1 cellular context compared by ENCODE assay signal in the genomic region with DNA sequence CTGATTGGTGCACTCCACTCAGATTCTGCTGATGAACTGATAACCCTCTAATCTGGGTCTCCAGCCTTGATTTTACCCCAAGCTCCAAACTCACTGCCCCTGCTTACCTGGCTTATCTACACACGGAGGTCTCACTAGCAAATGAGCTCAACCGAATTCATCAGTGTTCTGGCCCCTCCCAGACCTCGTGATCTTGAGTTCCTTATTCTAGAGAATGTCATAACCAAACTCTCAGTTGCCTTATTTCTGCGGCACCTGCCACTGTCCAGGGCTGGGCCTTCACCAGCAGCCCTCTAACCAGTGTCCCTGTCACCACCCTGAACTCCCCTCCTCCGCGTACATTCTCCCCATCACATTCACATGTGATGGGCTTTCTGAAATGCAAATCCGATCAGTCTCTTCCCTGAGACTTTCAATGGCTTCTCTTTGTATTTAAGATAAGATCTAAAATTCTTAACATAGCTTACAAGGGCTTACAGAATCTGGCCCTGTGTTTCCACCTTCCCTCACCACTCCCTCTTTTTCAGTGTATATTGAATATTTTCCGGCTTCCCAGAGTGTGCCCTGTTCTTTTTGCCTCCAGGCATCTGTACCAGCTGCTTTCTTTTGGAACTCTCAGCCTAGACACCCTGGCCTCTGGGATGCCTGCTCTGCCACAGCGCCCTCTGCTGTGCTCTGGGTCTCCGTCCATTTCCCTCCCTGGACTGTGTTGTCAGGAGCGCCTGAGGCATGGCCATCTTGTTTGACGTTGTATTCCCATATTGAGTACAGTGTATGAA.
TF ChIP-seq lines count a peak whose summit lies in the region.

No MANE protein-coding gene starts in this region.

TF ChIP-seq in K562, 482 proteins besides CTCF, POLR2A, EP300 and RAD21 (continues in another document):
- TF ChIP-seq XRCC5 (IDR thresholded peaks at IDR 0.05; ENCODE audit: low read depth, low read length) (no peak), ZFP36 (IDR thresholded peaks at IDR 0.05; ENCODE audit: low read depth, low read length, partially characterized antibody) (no peak), KAT7 (CRISPR knock-in tag; IDR thresholded peaks at IDR 0.05; ENCODE audit: borderline replicate concordance) (no peak), ETV1 (tag; conservative IDR thresholded peaks at IDR 0.05; ENCODE audit: low read depth) (0 out of 2 replicates have a peak, but pooled peaks have one; percentile 9), E2F6 (IDR thresholded peaks at IDR 0.05; ENCODE audit: borderline replicate concordance in 1 of 2, extremely low read depth in 1 of 2, insufficient read depth in 1 of 2, insufficient read length in 1 of 2, low read depth in 1 of 2, low read length in 1 of 2, poor library complexity in 1 of 2, severe bottlenecking in 1 of 2) (peak in 1 of 2 experiments; percentile 45), SMAD3 (CRISPR knock-in tag; conservative IDR thresholded peaks at IDR 0.05) (no peak), PYGO2 (tag; IDR thresholded peaks at IDR 0.05) (no peak), TCF15 (CRISPR knock-in tag; IDR thresholded peaks at IDR 0.05) (no peak), PCBP2 (IDR thresholded peaks at IDR 0.05; ENCODE audit: low read depth, low read length, poor library complexity, severe bottlenecking) (no peak), SMARCA4 (IDR thresholded peaks at IDR 0.05) (peak; percentile 29; the same call in 1 of the 2 replicates), SMC3 (conservative IDR thresholded peaks at IDR 0.05; ENCODE audit: insufficient read depth, low read depth, low read length) (peak; percentile 51; the same call in 1 of the 2 replicates), FOXJ3 (CRISPR knock-in tag; IDR thresholded peaks at IDR 0.05) (no peak), MTF1 (CRISPR knock-in tag; IDR thresholded peaks at IDR 0.05; ENCODE audit: borderline replicate concordance) (no peak), POLR2G (IDR thresholded peaks at IDR 0.05; ENCODE audit: low read depth, low read length) (no peak), ZNF12 (CRISPR knock-in tag; IDR thresholded peaks at IDR 0.05) (no peak), ZNF174 (CRISPR knock-in tag; IDR thresholded peaks at IDR 0.05) (no peak), ZNF707 (CRISPR knock-in tag; conservative IDR thresholded peaks at IDR 0.05) (no peak), NELFE (IDR thresholded peaks at IDR 0.05; ENCODE audit: insufficient read depth, insufficient read length) (no peak), THAP7 (CRISPR knock-in tag; IDR thresholded peaks at IDR 0.05) (no peak), ZNF431 (CRISPR knock-in tag; IDR thresholded peaks at IDR 0.05) (no peak), KDM2B (CRISPR knock-in tag; IDR thresholded peaks at IDR 0.05) (no peak), ARID2 (IDR thresholded peaks at IDR 0.05) (no peak), MECOM (CRISPR knock-in tag; IDR thresholded peaks at IDR 0.05) (no peak), ZNF592 (IDR thresholded peaks at IDR 0.05) (0 out of 2 replicates have a peak, but pooled peaks have one; percentile 33), JUND (IDR thresholded peaks at IDR 0.05; ENCODE audit: borderline replicate concordance, low read depth, low read length) (peak; percentile 22; the same call in 1 of the 2 replicates), JUND (tag; IDR thresholded peaks at IDR 0.05; ENCODE audit: borderline replicate concordance, low read depth, low read length) (no peak), STAT5B (CRISPR knock-in tag; IDR thresholded peaks at IDR 0.05) (no peak), SMAD4 (CRISPR knock-in tag; conservative IDR thresholded peaks at IDR 0.05) (no peak; the same call in 1 of the 2 replicates), PHB2 (IDR thresholded peaks at IDR 0.05; ENCODE audit: low read depth) (no peak), DMBX1 (CRISPR knock-in tag; IDR thresholded peaks at IDR 0.05; ENCODE audit: borderline replicate concordance) (no peak), CC2D1A (IDR thresholded peaks at IDR 0.05) (0 out of 2 replicates have a peak, but pooled peaks have one; percentile 34), NEUROD1 (IDR thresholded peaks at IDR 0.05; ENCODE audit: borderline replicate concordance, low read depth, low read length, partially characterized antibody) (no peak), TBP (optimal IDR thresholded peaks at IDR 0.05; ENCODE audit: low read depth, low read length) (no peak), BRD4 (IDR thresholded peaks at IDR 0.05) (no peak), YY1 (IDR thresholded peaks at IDR 0.05; ENCODE audit: borderline replicate concordance in 1 of 3, control insufficient read depth in 1 of 3, extremely low read depth in 1 of 3, insufficient read depth in 3 of 3, insufficient read length in 1 of 3, insufficient replicate concordance in 2 of 3, low read depth in 1 of 3, low read length in 2 of 3) (peak in 2 of 3 experiments; percentile 81 to 87), CHAMP1 (IDR thresholded peaks at IDR 0.05) (peak; percentile 65; the same call in 1 of the 2 replicates), KLF10 (CRISPR knock-in tag; IDR thresholded peaks at IDR 0.05) (no peak), JUNB (CRISPR knock-in tag; conservative IDR thresholded peaks at IDR 0.05) (no peak), NBN (IDR thresholded peaks at IDR 0.05; ENCODE audit: low read depth) (no peak), U2AF2 (optimal IDR thresholded peaks at IDR 0.05; ENCODE audit: low read depth, low read length) (no peak), DDX20 (tag; IDR thresholded peaks at IDR 0.05; ENCODE audit: low read depth) (no peak), YBX1 (IDR thresholded peaks at IDR 0.05) (no peak), ZNF282 (CRISPR knock-in tag; IDR thresholded peaks at IDR 0.05) (no peak)
- TF ChIP-seq, protein P1, sequence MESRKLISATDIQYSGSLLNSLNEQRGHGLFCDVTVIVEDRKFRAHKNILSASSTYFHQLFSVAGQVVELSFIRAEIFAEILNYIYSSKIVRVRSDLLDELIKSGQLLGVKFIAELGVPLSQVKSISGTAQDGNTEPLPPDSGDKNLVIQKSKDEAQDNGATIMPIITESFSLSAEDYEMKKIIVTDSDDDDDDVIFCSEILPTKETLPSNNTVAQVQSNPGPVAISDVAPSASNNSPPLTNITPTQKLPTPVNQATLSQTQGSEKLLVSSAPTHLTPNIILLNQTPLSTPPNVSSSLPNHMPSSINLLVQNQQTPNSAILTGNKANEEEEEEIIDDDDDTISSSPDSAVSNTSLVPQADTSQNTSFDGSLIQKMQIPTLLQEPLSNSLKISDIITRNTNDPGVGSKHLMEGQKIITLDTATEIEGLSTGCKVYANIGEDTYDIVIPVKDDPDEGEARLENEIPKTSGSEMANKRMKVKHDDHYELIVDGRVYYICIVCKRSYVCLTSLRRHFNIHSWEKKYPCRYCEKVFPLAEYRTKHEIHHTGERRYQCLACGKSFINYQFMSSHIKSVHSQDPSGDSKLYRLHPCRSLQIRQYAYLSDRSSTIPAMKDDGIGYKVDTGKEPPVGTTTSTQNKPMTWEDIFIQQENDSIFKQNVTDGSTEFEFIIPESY (CRISPR knock-in tag; IDR thresholded peaks at IDR 0.05) = peak; percentile 81
- TF ChIP-seq, protein P2, sequence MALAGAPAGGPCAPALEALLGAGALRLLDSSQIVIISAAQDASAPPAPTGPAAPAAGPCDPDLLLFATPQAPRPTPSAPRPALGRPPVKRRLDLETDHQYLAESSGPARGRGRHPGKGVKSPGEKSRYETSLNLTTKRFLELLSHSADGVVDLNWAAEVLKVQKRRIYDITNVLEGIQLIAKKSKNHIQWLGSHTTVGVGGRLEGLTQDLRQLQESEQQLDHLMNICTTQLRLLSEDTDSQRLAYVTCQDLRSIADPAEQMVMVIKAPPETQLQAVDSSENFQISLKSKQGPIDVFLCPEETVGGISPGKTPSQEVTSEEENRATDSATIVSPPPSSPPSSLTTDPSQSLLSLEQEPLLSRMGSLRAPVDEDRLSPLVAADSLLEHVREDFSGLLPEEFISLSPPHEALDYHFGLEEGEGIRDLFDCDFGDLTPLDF (CRISPR knock-in tag; IDR thresholded peaks at IDR 0.05) = no peak
- TF ChIP-seq, protein P3, sequence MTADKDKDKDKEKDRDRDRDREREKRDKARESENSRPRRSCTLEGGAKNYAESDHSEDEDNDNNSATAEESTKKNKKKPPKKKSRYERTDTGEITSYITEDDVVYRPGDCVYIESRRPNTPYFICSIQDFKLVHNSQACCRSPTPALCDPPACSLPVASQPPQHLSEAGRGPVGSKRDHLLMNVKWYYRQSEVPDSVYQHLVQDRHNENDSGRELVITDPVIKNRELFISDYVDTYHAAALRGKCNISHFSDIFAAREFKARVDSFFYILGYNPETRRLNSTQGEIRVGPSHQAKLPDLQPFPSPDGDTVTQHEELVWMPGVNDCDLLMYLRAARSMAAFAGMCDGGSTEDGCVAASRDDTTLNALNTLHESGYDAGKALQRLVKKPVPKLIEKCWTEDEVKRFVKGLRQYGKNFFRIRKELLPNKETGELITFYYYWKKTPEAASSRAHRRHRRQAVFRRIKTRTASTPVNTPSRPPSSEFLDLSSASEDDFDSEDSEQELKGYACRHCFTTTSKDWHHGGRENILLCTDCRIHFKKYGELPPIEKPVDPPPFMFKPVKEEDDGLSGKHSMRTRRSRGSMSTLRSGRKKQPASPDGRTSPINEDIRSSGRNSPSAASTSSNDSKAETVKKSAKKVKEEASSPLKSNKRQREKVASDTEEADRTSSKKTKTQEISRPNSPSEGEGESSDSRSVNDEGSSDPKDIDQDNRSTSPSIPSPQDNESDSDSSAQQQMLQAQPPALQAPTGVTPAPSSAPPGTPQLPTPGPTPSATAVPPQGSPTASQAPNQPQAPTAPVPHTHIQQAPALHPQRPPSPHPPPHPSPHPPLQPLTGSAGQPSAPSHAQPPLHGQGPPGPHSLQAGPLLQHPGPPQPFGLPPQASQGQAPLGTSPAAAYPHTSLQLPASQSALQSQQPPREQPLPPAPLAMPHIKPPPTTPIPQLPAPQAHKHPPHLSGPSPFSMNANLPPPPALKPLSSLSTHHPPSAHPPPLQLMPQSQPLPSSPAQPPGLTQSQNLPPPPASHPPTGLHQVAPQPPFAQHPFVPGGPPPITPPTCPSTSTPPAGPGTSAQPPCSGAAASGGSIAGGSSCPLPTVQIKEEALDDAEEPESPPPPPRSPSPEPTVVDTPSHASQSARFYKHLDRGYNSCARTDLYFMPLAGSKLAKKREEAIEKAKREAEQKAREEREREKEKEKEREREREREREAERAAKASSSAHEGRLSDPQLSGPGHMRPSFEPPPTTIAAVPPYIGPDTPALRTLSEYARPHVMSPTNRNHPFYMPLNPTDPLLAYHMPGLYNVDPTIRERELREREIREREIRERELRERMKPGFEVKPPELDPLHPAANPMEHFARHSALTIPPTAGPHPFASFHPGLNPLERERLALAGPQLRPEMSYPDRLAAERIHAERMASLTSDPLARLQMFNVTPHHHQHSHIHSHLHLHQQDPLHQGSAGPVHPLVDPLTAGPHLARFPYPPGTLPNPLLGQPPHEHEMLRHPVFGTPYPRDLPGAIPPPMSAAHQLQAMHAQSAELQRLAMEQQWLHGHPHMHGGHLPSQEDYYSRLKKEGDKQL (CRISPR knock-in tag; IDR thresholded peaks at IDR 0.05; ENCODE audit: borderline replicate concordance) = no peak
